ENCODE assay signal across 1 cellular context in the genomic region with DNA sequence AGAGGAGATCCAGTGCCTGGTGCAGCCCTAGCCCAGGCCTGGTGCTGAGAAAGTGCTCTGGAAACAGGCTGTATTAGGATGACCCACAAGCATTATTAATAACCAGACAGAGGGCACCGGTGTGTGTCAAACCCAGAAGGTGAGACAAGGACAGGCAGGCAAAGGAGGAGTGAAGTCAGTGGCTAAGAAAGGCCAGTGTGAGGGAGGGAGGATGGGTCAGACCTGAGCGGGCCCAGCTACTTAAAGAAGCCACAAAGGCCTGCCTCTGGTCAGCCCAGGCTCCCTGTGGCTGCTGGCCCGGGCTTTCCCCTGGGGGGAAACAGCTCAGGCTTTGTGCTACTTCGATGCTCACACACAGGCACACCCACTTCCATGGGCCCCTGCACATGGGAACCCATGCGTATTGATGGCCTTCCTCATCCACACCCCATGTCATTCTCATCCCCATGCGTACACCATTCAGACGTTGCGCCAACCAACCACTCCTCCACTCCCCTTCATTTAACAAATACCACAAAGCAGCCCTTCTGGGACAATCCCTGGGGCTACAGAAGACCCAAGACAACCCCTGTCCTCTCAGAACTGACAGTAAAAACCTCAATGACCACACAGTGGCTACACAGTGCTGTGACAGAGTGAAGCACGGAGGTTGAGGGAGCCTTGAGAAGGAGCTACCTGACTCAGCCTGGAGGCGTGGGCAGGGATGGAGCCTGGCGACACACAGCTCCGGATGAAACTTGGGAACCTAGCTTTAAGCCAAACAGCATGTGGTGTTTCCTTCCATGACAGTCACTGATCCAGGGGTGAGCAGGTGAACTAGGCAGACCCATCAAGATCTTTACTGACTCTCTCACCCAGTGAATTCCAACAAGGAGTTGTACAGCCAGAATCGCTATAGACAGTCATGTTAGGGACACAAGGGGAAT.
TF ChIP-seq lines count a peak whose summit lies in the region.

No MANE protein-coding gene starts in this region.

TF ChIP-seq in WTC11, 78 proteins besides CTCF, POLR2A, EP300 and RAD21 (continued from another document):
- TF ChIP-seq, protein P1, sequence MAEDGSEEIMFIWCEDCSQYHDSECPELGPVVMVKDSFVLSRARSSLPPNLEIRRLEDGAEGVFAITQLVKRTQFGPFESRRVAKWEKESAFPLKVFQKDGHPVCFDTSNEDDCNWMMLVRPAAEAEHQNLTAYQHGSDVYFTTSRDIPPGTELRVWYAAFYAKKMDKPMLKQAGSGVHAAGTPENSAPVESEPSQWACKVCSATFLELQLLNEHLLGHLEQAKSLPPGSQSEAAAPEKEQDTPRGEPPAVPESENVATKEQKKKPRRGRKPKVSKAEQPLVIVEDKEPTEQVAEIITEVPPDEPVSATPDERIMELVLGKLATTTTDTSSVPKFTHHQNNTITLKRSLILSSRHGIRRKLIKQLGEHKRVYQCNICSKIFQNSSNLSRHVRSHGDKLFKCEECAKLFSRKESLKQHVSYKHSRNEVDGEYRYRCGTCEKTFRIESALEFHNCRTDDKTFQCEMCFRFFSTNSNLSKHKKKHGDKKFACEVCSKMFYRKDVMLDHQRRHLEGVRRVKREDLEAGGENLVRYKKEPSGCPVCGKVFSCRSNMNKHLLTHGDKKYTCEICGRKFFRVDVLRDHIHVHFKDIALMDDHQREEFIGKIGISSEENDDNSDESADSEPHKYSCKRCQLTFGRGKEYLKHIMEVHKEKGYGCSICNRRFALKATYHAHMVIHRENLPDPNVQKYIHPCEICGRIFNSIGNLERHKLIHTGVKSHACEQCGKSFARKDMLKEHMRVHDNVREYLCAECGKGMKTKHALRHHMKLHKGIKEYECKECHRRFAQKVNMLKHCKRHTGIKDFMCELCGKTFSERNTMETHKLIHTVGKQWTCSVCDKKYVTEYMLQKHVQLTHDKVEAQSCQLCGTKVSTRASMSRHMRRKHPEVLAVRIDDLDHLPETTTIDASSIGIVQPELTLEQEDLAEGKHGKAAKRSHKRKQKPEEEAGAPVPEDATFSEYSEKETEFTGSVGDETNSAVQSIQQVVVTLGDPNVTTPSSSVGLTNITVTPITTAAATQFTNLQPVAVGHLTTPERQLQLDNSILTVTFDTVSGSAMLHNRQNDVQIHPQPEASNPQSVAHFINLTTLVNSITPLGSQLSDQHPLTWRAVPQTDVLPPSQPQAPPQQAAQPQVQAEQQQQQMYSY (CRISPR knock-in tag; IDR thresholded peaks at IDR 0.05), result no peak
- TF ChIP-seq ZNF423 (CRISPR knock-in tag; IDR thresholded peaks at IDR 0.05) (no peak), PRRX2 (CRISPR knock-in tag; IDR thresholded peaks at IDR 0.05) (no peak)
